ENCODE assay signal across 14 cellular contexts in genomic region chr2:146821836-146822316, GRCh38.
DNase-seq lines count a peak whose midpoint lies in the region; FAIRE-seq and TF ChIP-seq lines count a peak whose summit lies in the region.
"Had no signal": no experiment of that assay in that cellular context is flagged by ENCODE, and none has a peak within 500 bp of the region (broad histone marks: within the 10 kb centered on the region; RNA-seq: fewer than 3 reads in every experiment).

No MANE protein-coding gene starts in this region.

- in situ Hi-C loops in brain microvascular endothelial cell (cut with HindIII; ENCODE audit: low pct_ligation_motif_present, low sequenced_read_pairs) = no loop called here

- peak overlapping the region; percentile 58 for H3K4me2 ChIP-seq in BLaER1

- FAIRE-seq in HTR-8/SVneo (lab: Jason Lieb, UNC) = no peak

- peaks cover 21% of the 10 kb centered on the region for H3K4me1 ChIP-seq in BLaER1

- no peaks in the 10 kb centered on the region for H3K36me3 ChIP-seq in BLaER1
- H3K36me3 ChIP-seq in brain microvascular endothelial cell (replicated peaks) = no peaks in the 10 kb centered on the region

- H3K27ac ChIP-seq in BLaER1 (no peak overlapping the region), brain microvascular endothelial cell (no peak overlapping the region)

- H3K9me3 ChIP-seq in BLaER1 = no peaks in the 10 kb centered on the region

- no peaks in the 10 kb centered on the region for H4K20me1 ChIP-seq in BLaER1

- no peak overlapping the region for H3K4me3 ChIP-seq in BLaER1
- no peak overlapping the region for H3K4me3 ChIP-seq in brain microvascular endothelial cell (ENCODE audit: low read depth, low read length)

- H3K27me3 ChIP-seq in BLaER1 (no peaks in the 10 kb centered on the region), brain microvascular endothelial cell (replicated peaks) (no peaks in the 10 kb centered on the region)

- no peak overlapping the region for H3K9ac ChIP-seq in BLaER1

- DNase-seq in HTR-8/SVneo (ENCODE audit: insufficient read length, low spot score) (peak; percentile 63), brain microvascular endothelial cell (peak; percentile 71), iris pigment epithelial cell (ENCODE audit: low read depth) (peak; percentile 89), activated gamma-delta T cell treated with Interleukin-2 at 50 U/mL for 16 hours (no peak), NCI-H2029 treated with DMSO at 0.1 percent for 48 hours (lab: John Stamatoyannopoulos, UW) (no peak), NCI-H1105 treated with DMSO at 0.1 percent for 48 hours (lab: John Stamatoyannopoulos, UW) (no peak)
- DNase-seq in stimulated activated CD4-positive, alpha-beta T cell treated with anti-CD3 and anti-CD28 coated beads, Interleukin-4, amount 100 ng/mL, for 24 hours = no peak
- DNase-seq: activated naive CD8-positive, alpha-beta T cell treated with anti-CD3 and anti-CD28 coated beads, Interleukin-2, amount 10 ng/mL, durations not matched to agents 7 days and 5 days; hippocampal formation; NCI-H146; stimulated activated CD4-positive, alpha-beta T cell treated with anti-CD3 and anti-CD28 coated beads, Interleukin-2, amount 100 ng/mL, for 24 hours; stimulated activated naive B cell treated with anti-CD40 and anti-IgM and Interleukin-4, amounts not matched to agents 10 μg/mL and 1 μg/mL and 100 μg/mL, for 72 hours; T-helper 9 cell had no signal

- TF ChIP-seq CTCF in brain microvascular endothelial cell (IDR thresholded peaks at IDR 0.05; ENCODE audit: low read depth, low read length, missing control alignments) = peak; percentile 44

Comparison
In these comparisons a context has a peak if more than half of its experiments do, and no peak if none do; other contexts are left out.
1. DNase-seq: peak in HTR-8/SVneo (single experiment), brain microvascular endothelial cell (single experiment) and iris pigment epithelial cell (single experiment); none in activated gamma-delta T cell treated with Interleukin-2 at 50 U/mL for 16 hours (single experiment), NCI-H2029 treated with DMSO at 0.1 percent for 48 hours (single experiment), NCI-H1105 treated with DMSO at 0.1 percent for 48 hours (single experiment) and stimulated activated CD4-positive, alpha-beta T cell treated with anti-CD3 and anti-CD28 coated beads, Interleukin-4, amount 100 ng/mL, for 24 hours (single experiment).